In genomic region chr2:188478724-188479123, GRCh38 we compare ENCODE assay signal across 11 cellular contexts.
DNase-seq lines count a peak whose midpoint lies in the region; ATAC-seq and TF ChIP-seq lines count a peak whose summit lies in the region.
"Had no signal": no experiment of that assay in that cellular context is flagged by ENCODE, and none has a peak within 500 bp of the region (broad histone marks: within the 10 kb centered on the region; RNA-seq: fewer than 3 reads in every experiment).

No MANE protein-coding gene starts in this region.

- peak; percentile 14 to 52 for DNase-seq in foreskin keratinocyte
- no peak for DNase-seq in SW 1271 (lab: John Stamatoyannopoulos, UW)
- no peak for DNase-seq in activated naive CD4-positive, alpha-beta T cell treated with anti-CD3 and anti-CD28 coated beads for 36 hours
- DNase-seq in NCI-H446 treated with DMSO at 0.1 percent for 48 hours (lab: John Stamatoyannopoulos, UW): no peak
- no peak for DNase-seq in colonic mucosa
- DNase-seq: activated CD4-positive, CD25-positive, alpha-beta regulatory T cell had no signal

- ATAC-seq in GM18520 (IDR thresholded peaks at IDR 0.05; ENCODE audit: unreplicated experiment): peak; percentile 97
- peak; percentile 94 for ATAC-seq in GM21529 (IDR thresholded peaks at IDR 0.05; ENCODE audit: unreplicated experiment)
- peak; percentile 98 for ATAC-seq in HG03378 (IDR thresholded peaks at IDR 0.05; ENCODE audit: unreplicated experiment)
- peak; percentile 87 for ATAC-seq in foreskin keratinocyte

- no peaks in the 10 kb centered on the region for H3K27me3 ChIP-seq in foreskin keratinocyte
- H3K27me3 ChIP-seq in colonic mucosa: no peaks in the 10 kb centered on the region

- H3K36me3 ChIP-seq in colonic mucosa: no peaks in the 10 kb centered on the region

- TF ChIP-seq CTCF in foreskin keratinocyte (conservative IDR thresholded peaks at IDR 0.05) (no peak), colonic mucosa (IDR thresholded peaks at IDR 0.05) (no peak)

- H3K4me3 Mint-ChIP-seq in activated naive CD4-positive, alpha-beta T cell treated with anti-CD3 and anti-CD28 coated beads for 36 hours: no peak overlapping the region

- no peaks in the 10 kb centered on the region for H3K36me3 Mint-ChIP-seq in activated naive CD4-positive, alpha-beta T cell treated with anti-CD3 and anti-CD28 coated beads for 36 hours (ENCODE audit: low read depth)

- H3K4me3 ChIP-seq in colonic mucosa: no peak overlapping the region
- H3K4me3 ChIP-seq: coronary artery, lung had no signal

- H3K27ac Mint-ChIP-seq in activated naive CD4-positive, alpha-beta T cell treated with anti-CD3 and anti-CD28 coated beads for 36 hours: no peak overlapping the region

- H3K27me3 Mint-ChIP-seq in activated naive CD4-positive, alpha-beta T cell treated with anti-CD3 and anti-CD28 coated beads for 36 hours (ENCODE audit: low read depth): peaks cover 3% of the 10 kb centered on the region

- H3K9me3 ChIP-seq in colonic mucosa: no peaks in the 10 kb centered on the region

- intact Hi-C loops in activated naive CD4-positive, alpha-beta T cell treated with anti-CD3 and anti-CD28 coated beads for 36 hours (cut with micrococcal nuclease): no loop called here
- intact Hi-C loops in colonic mucosa (cut with DNase I): no loop called here

- H3K4me1 Mint-ChIP-seq in activated naive CD4-positive, alpha-beta T cell treated with anti-CD3 and anti-CD28 coated beads for 36 hours (ENCODE audit: low read depth): no peaks in the 10 kb centered on the region

- no peak overlapping the region for H3K9ac ChIP-seq in colonic mucosa (ENCODE audit: low read depth in 2 of 2, low read length in 2 of 2)

- CTCF ChIA-PET in activated naive CD4-positive, alpha-beta T cell treated with anti-CD3 and anti-CD28 coated beads for 36 hours (lab: Charles Lee): no interaction called here

- H3K9me3 Mint-ChIP-seq in activated naive CD4-positive, alpha-beta T cell treated with anti-CD3 and anti-CD28 coated beads for 36 hours: no peaks in the 10 kb centered on the region

- H3K27ac ChIP-seq in foreskin keratinocyte (no peak overlapping the region), colonic mucosa (no peak overlapping the region)
- H3K27ac ChIP-seq: coronary artery had no signal

- H3K4me1 ChIP-seq in foreskin keratinocyte (no peaks in the 10 kb centered on the region), colonic mucosa (no peaks in the 10 kb centered on the region)

Comparison
In these comparisons a context has a peak if more than half of its experiments do, and no peak if none do; other contexts are left out.
1. DNase-seq: peak in foreskin keratinocyte (2 of 2); none in SW 1271 (0 of 2), activated naive CD4-positive, alpha-beta T cell treated with anti-CD3 and anti-CD28 coated beads for 36 hours (single experiment), NCI-H446 treated with DMSO at 0.1 percent for 48 hours (single experiment) and colonic mucosa (single experiment).
2. Peak in every context shown above with its lines, with median percentiles within 50 percentile points of each other: ATAC-seq.